13 cellular contexts compared by ENCODE assay signal in genomic region chr13:98974053-98974452, GRCh38. TPM values are rescaled to one million over a fixed set of nuclear protein-coding genes. Genes with fewer than 3 reads are reported as not detected.
DNase-seq lines count a peak whose midpoint lies in the region; ATAC-seq and TF ChIP-seq lines count a peak whose summit lies in the region.
"Had no signal": no experiment of that assay in that cellular context is flagged by ENCODE, and none has a peak within 500 bp of the region (broad histone marks: within the 10 kb centered on the region; RNA-seq: fewer than 3 reads in every experiment).

No MANE protein-coding gene starts in this region.

- 36 to 52% methylated on average over 2 of the region's 2 CpGs for WGBS in lower leg skin, 2 donors

- ATAC-seq in HG02884 (IDR thresholded peaks at IDR 0.05; ENCODE audit: unreplicated experiment) (peak; percentile 59), GM18867 (IDR thresholded peaks at IDR 0.05; ENCODE audit: unreplicated experiment) (no peak), HG03378 (IDR thresholded peaks at IDR 0.05; ENCODE audit: unreplicated experiment) (no peak)

- no peak overlapping the region for H3K4me3 ChIP-seq in lower leg skin (ENCODE audit: low read depth, poor library complexity, severe bottlenecking)
- H3K4me3 ChIP-seq: hepatocyte, MG63, Peyer's patch had no signal

- no peak for TF ChIP-seq CTCF in lower leg skin (IDR thresholded peaks at IDR 0.05)

- intact Hi-C loops in lower leg skin (cut with DNase I; ENCODE audit: low total_unique reads) = no loop called here

- peak; percentile 33 to 37 for DNase-seq in AML-193 (lab: John Stamatoyannopoulos, UW)
- peak; percentile 34 for DNase-seq in UCSD-AML1 (lab: John Stamatoyannopoulos, UW; ENCODE audit: unreplicated experiment)
- DNase-seq in medulla oblongata (ENCODE audit: extremely low spot score) = peak; percentile 37
- DNase-seq in anterior cingulate cortex (lab: John Stamatoyannopoulos, UW) = no peak
- DNase-seq in lower leg skin (ENCODE audit: low spot score in 2 of 2) = no peak
- DNase-seq: activated naive CD4-positive, alpha-beta T cell treated with Interleukin-2 at 50 U/mL for 16 hours; MG63; nucleus accumbens; Peyer's patch had no signal

- no peak for TF ChIP-seq POLR2A in lower leg skin (IDR thresholded peaks at IDR 0.05)

RNA-seq across cellular contexts. Expression of gene DOCK9, which starts 3.8 kb away (rescaled TPM):
- 100 to 1,000 TPM; 189 to 292 (median 271) TPM for total RNA-seq in lower leg skin

Comparison
In these comparisons a context has a peak if more than half of its experiments do, and no peak if none do; other contexts are left out.
1. DNase-seq: peak in AML-193 (2 of 2), UCSD-AML1 (single experiment) and medulla oblongata (single experiment); none in anterior cingulate cortex (0 of 58) and lower leg skin (0 of 2).